In the genomic region with DNA sequence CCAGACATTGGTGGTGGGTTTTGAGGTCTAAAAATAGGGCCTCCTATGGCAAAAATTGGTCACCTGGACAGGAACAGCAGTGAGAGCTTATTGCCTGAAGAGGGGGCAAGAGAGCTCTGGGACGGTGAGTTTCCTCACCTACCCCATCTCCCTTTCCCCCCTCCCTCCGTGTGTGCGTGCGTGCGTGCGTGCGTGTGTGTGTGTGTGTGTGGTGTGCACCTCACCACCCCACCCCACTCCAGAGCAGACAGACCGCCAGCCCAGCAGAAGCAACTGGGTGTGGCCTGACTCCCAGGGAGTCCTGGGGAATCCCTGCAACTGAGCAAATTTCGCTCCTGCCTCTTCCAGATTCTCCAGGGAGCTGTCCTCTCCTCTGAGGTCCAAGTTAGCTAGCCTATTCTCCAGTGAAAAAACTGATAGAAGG, we compare ENCODE assay signal across 8 cellular contexts. TPM values are rescaled to one million over a fixed set of nuclear protein-coding genes. Genes with fewer than 3 reads are reported as not detected.
DNase-seq lines count a peak whose midpoint lies in the region; ATAC-seq and TF ChIP-seq lines count a peak whose summit lies in the region.

No MANE protein-coding gene starts in this region.

- H3K4me3 ChIP-seq in endodermal cell (ENCODE audit: low read length) (no peak overlapping the region), muscle layer of colon (ENCODE audit: low read depth in 1 of 2, low read length in 2 of 2) (no peak overlapping the region)

- H3K27ac Mint-ChIP-seq in activated CD8-positive, alpha-beta memory T cell treated with anti-CD3 and anti-CD28 coated beads, Interleukin-2, amount 10 ng/mL, durations not matched to agents 7 days and 5 days: peak overlapping the region; percentile 92
- no peak overlapping the region for H3K27ac Mint-ChIP-seq in endodermal cell

- H3K9ac ChIP-seq in endodermal cell (ENCODE audit: extremely low read depth, low read length, poor library complexity, severe bottlenecking) (no peak overlapping the region), muscle layer of colon (ENCODE audit: low read length) (peak overlapping the region; percentile 5)

- TF ChIP-seq CTCF in GM10248 (IDR thresholded peaks at IDR 0.05; ENCODE audit: control extremely low read depth, extremely low read depth, low read depth, missing control alignments): peak; percentile 55
- peak; percentile 83 for TF ChIP-seq CTCF in endodermal cell (conservative IDR thresholded peaks at IDR 0.05)

- H3K4me1 ChIP-seq in endodermal cell (ENCODE audit: control insufficient read depth, insufficient read depth, low read length) (no peaks in the 10 kb centered on the region), muscle layer of colon (ENCODE audit: insufficient read depth, low read length) (peaks cover 11% of the 10 kb centered on the region)

- H3K36me3 Mint-ChIP-seq in activated CD8-positive, alpha-beta memory T cell treated with anti-CD3 and anti-CD28 coated beads, Interleukin-2, amount 10 ng/mL, durations not matched to agents 7 days and 5 days: no peaks in the 10 kb centered on the region
- H3K36me3 Mint-ChIP-seq in endodermal cell (ENCODE audit: low read depth): no peaks in the 10 kb centered on the region

- H3K27ac ChIP-seq in endodermal cell (ENCODE audit: low read depth, low read length): no peak overlapping the region
- peak overlapping the region; percentile 23 for H3K27ac ChIP-seq in muscle layer of colon (ENCODE audit: low read depth, low read length)

- POLR2A ChIA-PET in GM10248 (lab: Yijun Ruan, JAX): interaction anchor here (4.2 to 4.4 kb wide), 2 partner anchors 39 to 43 kb away, joined by 34 to 59 read pairs; no protein-coding TSS in a partner anchor

- H3K4me3 Mint-ChIP-seq in activated CD8-positive, alpha-beta memory T cell treated with anti-CD3 and anti-CD28 coated beads, Interleukin-2, amount 10 ng/mL, durations not matched to agents 7 days and 5 days: peak overlapping the region; percentile 48
- H3K4me3 Mint-ChIP-seq in endodermal cell: peak overlapping the region; percentile 29

- H3K9me3 ChIP-seq in endodermal cell (ENCODE audit: control insufficient read depth, low read length) (no peaks in the 10 kb centered on the region), muscle layer of colon (ENCODE audit: low read length) (no peaks in the 10 kb centered on the region)

- peak; percentile 32 for ATAC-seq in HG02885 (IDR thresholded peaks at IDR 0.05; ENCODE audit: poor library complexity, unreplicated experiment)
- peak; percentile 41 for ATAC-seq in activated CD8-positive, alpha-beta memory T cell treated with anti-CD3 and anti-CD28 coated beads, Interleukin-2, amount 10 ng/mL, durations not matched to agents 7 days and 5 days

- DNase-seq in GM10248 (ENCODE audit: extremely low spot score): peak; percentile 65
- DNase-seq in NCI-H774 (lab: John Stamatoyannopoulos, UW): peak; percentile 14
- DNase-seq in activated CD8-positive, alpha-beta memory T cell treated with anti-CD3 and anti-CD28 coated beads, Interleukin-2, amount 10 ng/mL, durations not matched to agents 7 days and 5 days: peak; percentile 84
- peak; percentile 87 for DNase-seq in endodermal cell
- DNase-seq in stimulated activated naive CD4-positive, alpha-beta T cell (lab: John Stamatoyannopoulos, UW): peak; percentile 63 to 91 (median 76)
- no peak for DNase-seq in mesenteric fat pad (ENCODE audit: low spot score)

- H3K27me3 ChIP-seq in endodermal cell (ENCODE audit: control insufficient read depth, insufficient read depth, low read length, poor library complexity, severe bottlenecking): peaks cover 11% of the 10 kb centered on the region
- peaks cover 7 to 8% of the 10 kb centered on the region in 2 donors for H3K27me3 ChIP-seq in muscle layer of colon (ENCODE audit: control insufficient read depth in 1 of 2, insufficient read depth in 2 of 2, low read length in 2 of 2)

- H3K4me1 Mint-ChIP-seq in activated CD8-positive, alpha-beta memory T cell treated with anti-CD3 and anti-CD28 coated beads, Interleukin-2, amount 10 ng/mL, durations not matched to agents 7 days and 5 days: peaks cover 45% of the 10 kb centered on the region
- peaks cover 30% of the 10 kb centered on the region for H3K4me1 Mint-ChIP-seq in endodermal cell

- WGBS in endodermal cell (ENCODE audit: insufficient coverage in 1 of 2, insufficient read length in 1 of 2), 2 experiments: 64% methylated on average over 2 of the region's 9 CpGs; no CpG with 5 or more reads in 1 of the 2 experiments

- H3K9me3 Mint-ChIP-seq in activated CD8-positive, alpha-beta memory T cell treated with anti-CD3 and anti-CD28 coated beads, Interleukin-2, amount 10 ng/mL, durations not matched to agents 7 days and 5 days (ENCODE audit: low read depth): no peaks in the 10 kb centered on the region
- H3K9me3 Mint-ChIP-seq in endodermal cell: peaks cover 15% of the 10 kb centered on the region

- H3K36me3 ChIP-seq in endodermal cell (ENCODE audit: control insufficient read depth, insufficient read depth, low read length): no peaks in the 10 kb centered on the region
- no peaks in the 10 kb centered on the region for H3K36me3 ChIP-seq in muscle layer of colon (ENCODE audit: insufficient read depth, low read length)

- CTCF ChIA-PET in GM10248 (lab: Yijun Ruan, JAX): interaction anchor here (0.8 to 17.6 kb wide), 31 partner anchors 8 to 329 kb away, joined by 3 to 304 read pairs (median 5); a partner anchor contains a TSS
- CTCF ChIA-PET in activated CD8-positive, alpha-beta memory T cell treated with anti-CD3 and anti-CD28 coated beads, Interleukin-2, amount 10 ng/mL, durations not matched to agents 7 days and 5 days (lab: Charles Lee): interaction anchor here (0.6 to 11.8 kb wide), 18 partner anchors 13 to 106 kb away, joined by 3 to 261 read pairs (median 4); a partner anchor contains a TSS

- H3K27me3 Mint-ChIP-seq in activated CD8-positive, alpha-beta memory T cell treated with anti-CD3 and anti-CD28 coated beads, Interleukin-2, amount 10 ng/mL, durations not matched to agents 7 days and 5 days: no peaks in the 10 kb centered on the region
- H3K27me3 Mint-ChIP-seq in endodermal cell (ENCODE audit: insufficient read depth): peaks cover 36% of the 10 kb centered on the region

RNA-seq across cellular contexts. Expression of a gene that starts 44.7 kb away (rescaled TPM):
- total RNA-seq in activated CD8-positive, alpha-beta memory T cell treated with anti-CD3 and anti-CD28 coated beads, Interleukin-2, amount 10 ng/mL, durations not matched to agents 7 days and 5 days: 10 to 100 TPM; 68.3 to 75.7 TPM
- total RNA-seq in endodermal cell: 10 to 100 TPM; 51.6 to 62.7 TPM
- polyA plus RNA-seq in endodermal cell (2013, experiment 1 of 2): 54.2 TPM
- 51.2 TPM for polyA plus RNA-seq in endodermal cell (2013, experiment 2 of 2)
- total RNA-seq in mesenteric fat pad: 27.6 TPM
